Comparison of ENCODE assay signal across 8 cellular contexts in the genomic region with DNA sequence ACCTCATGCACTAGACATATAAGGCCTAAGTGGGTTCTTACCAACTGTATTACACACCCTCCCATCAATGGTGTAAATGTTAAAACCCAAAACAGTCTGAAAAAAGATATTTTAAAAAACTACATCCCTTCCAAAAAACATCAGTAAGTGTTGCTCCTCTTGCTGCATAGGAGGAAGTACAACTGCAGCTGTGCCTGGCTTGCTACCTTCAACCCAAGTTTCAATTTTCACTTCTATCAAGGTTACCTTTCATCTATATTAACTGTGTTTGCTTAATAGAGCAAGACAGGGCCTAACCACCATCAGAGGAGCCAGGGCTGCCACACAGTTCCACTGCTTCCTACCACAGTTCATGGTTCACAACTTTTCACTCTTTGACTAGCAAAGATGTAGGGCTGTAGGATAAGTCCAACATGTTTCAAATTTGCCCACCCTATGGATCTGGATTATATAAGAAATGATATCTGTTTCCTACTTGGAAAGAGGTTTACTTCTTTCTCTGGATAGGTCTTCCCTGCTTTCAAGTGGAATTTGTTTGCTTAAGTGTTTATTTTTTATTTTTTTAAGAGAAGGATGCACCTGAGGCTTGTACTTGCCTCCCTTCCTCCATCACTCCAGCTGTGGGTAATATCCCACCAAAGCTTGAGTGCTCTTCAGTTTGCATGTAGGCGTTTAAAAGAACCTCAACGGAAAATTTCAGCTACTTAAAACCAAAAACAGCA. TPM values are rescaled to one million over a fixed set of nuclear protein-coding genes. Genes with fewer than 3 reads are reported as not detected.
DNase-seq lines count a peak whose midpoint lies in the region; ATAC-seq and TF ChIP-seq lines count a peak whose summit lies in the region.

No MANE protein-coding gene starts in this region.

- H3K9me2 ChIP-seq in SU-DHL-6 (replicated peaks; ENCODE audit: insufficient read depth, low read length), result no peaks in the 10 kb centered on the region

- no peak overlapping the region for H3K4me3 ChIP-seq in SU-DHL-6 (ENCODE audit: insufficient read depth, low read length, poor library complexity, severe bottlenecking)
- H3K4me3 ChIP-seq in BE2C (ENCODE audit: low read depth, low read length), result no peak overlapping the region
- no peak overlapping the region for H3K4me3 ChIP-seq in osteoblast (ENCODE audit: insufficient read depth, low read length)
- no peak overlapping the region for H3K4me3 ChIP-seq in right cardiac atrium (ENCODE audit: low read length)

- WGBS in right cardiac atrium, result 82% methylated on average over 2 of the region's 2 CpGs

- no peaks in the 10 kb centered on the region for H4K20me1 ChIP-seq in SU-DHL-6 (ENCODE audit: low read depth, low read length)
- H4K20me1 ChIP-seq in osteoblast (ENCODE audit: insufficient read depth, low read length), result no peaks in the 10 kb centered on the region

- H3K36me3 Mint-ChIP-seq in activated naive CD4-positive, alpha-beta T cell treated with anti-CD3 and anti-CD28 coated beads, Interleukin-2, amount 10 ng/mL, durations not matched to agents 7 days and 5 days, result peaks cover 30% of the 10 kb centered on the region

- H3K79me2 ChIP-seq in SU-DHL-6 (ENCODE audit: insufficient read depth, low read length) (peaks cover 26% of the 10 kb centered on the region), osteoblast (ENCODE audit: insufficient read depth, low read length) (no peaks in the 10 kb centered on the region)

- peak overlapping the region; percentile 98 for H3K27ac ChIP-seq in SU-DHL-6 (ENCODE audit: low read depth, low read length)
- H3K27ac ChIP-seq in osteoblast (ENCODE audit: low read depth, low read length), result no peak overlapping the region
- no peak overlapping the region for H3K27ac ChIP-seq in right cardiac atrium (ENCODE audit: low read length)

- peaks cover 80% of the 10 kb centered on the region for H3K4me1 Mint-ChIP-seq in activated naive CD4-positive, alpha-beta T cell treated with anti-CD3 and anti-CD28 coated beads, Interleukin-2, amount 10 ng/mL, durations not matched to agents 7 days and 5 days

- ATAC-seq in HG02852 (IDR thresholded peaks at IDR 0.05; ENCODE audit: unreplicated experiment), result peak; percentile 83
- no peak for ATAC-seq in right cardiac atrium

- no peaks in the 10 kb centered on the region for H3K27me3 Mint-ChIP-seq in activated naive CD4-positive, alpha-beta T cell treated with anti-CD3 and anti-CD28 coated beads, Interleukin-2, amount 10 ng/mL, durations not matched to agents 7 days and 5 days

- H3K27ac Mint-ChIP-seq in activated naive CD4-positive, alpha-beta T cell treated with anti-CD3 and anti-CD28 coated beads, Interleukin-2, amount 10 ng/mL, durations not matched to agents 7 days and 5 days, result peak overlapping the region; percentile 86

- H3K9me3 ChIP-seq in SU-DHL-6 (ENCODE audit: insufficient read depth, low read length) (no peaks in the 10 kb centered on the region), BE2C (no peaks in the 10 kb centered on the region), osteoblast (ENCODE audit: low read depth, low read length) (no peaks in the 10 kb centered on the region), right cardiac atrium (ENCODE audit: control insufficient read depth, low read length) (no peaks in the 10 kb centered on the region)

- H3F3A ChIP-seq in SU-DHL-6 (ENCODE audit: insufficient read depth), result peaks cover 39% of the 10 kb centered on the region

- H3K9me3 Mint-ChIP-seq in activated naive CD4-positive, alpha-beta T cell treated with anti-CD3 and anti-CD28 coated beads, Interleukin-2, amount 10 ng/mL, durations not matched to agents 7 days and 5 days, result peaks cover 2% of the 10 kb centered on the region

- intact Hi-C loops in right cardiac atrium (cut with DNase I), result no loop called here

- no peak for TF ChIP-seq CTCF in SU-DHL-6 (IDR thresholded peaks at IDR 0.05; ENCODE audit: insufficient read depth, low read length, poor library complexity, severe bottlenecking)
- TF ChIP-seq CTCF in BE2C (IDR thresholded peaks at IDR 0.05; ENCODE audit: low read depth, low read length), result no peak
- no peak for TF ChIP-seq CTCF in osteoblast (IDR thresholded peaks at IDR 0.05; ENCODE audit: extremely low read depth, low read depth, low read length)

- H3K36me3 ChIP-seq in SU-DHL-6 (ENCODE audit: low read length), result peaks cover 31% of the 10 kb centered on the region
- H3K36me3 ChIP-seq in BE2C, result no peaks in the 10 kb centered on the region
- H3K36me3 ChIP-seq in osteoblast (ENCODE audit: insufficient read depth, low read length), result no peaks in the 10 kb centered on the region

- H3K27me3 ChIP-seq in SU-DHL-6 (ENCODE audit: low read length) (no peaks in the 10 kb centered on the region), BE2C (peaks cover 40% of the 10 kb centered on the region), osteoblast (ENCODE audit: insufficient read depth, low read length) (peaks cover 48% of the 10 kb centered on the region), right cardiac atrium (ENCODE audit: control insufficient read depth, insufficient read depth) (no peaks in the 10 kb centered on the region)

- no peaks in the 10 kb centered on the region for H3K4me1 ChIP-seq in BE2C
- H3K4me1 ChIP-seq in osteoblast (ENCODE audit: insufficient read depth, low read length), result no peaks in the 10 kb centered on the region
- H3K4me1 ChIP-seq in right cardiac atrium (ENCODE audit: control insufficient read depth, insufficient read depth, low read length), result no peaks in the 10 kb centered on the region

- H3K4me3 Mint-ChIP-seq in activated naive CD4-positive, alpha-beta T cell treated with anti-CD3 and anti-CD28 coated beads, Interleukin-2, amount 10 ng/mL, durations not matched to agents 7 days and 5 days, result peak overlapping the region; percentile 34

- peak; percentile 69 for DNase-seq in activated naive CD4-positive, alpha-beta T cell treated with anti-CD3 and anti-CD28 coated beads, Interleukin-2, amount 10 ng/mL, durations not matched to agents 7 days and 5 days
- no peak for DNase-seq in activated naive CD4-positive, alpha-beta T cell treated with Interleukin-2 at 50 U/mL for 16 hours
- DNase-seq in BE2C (no peak), ACHN (no peak), osteoblast (ENCODE audit: insufficient read length, low spot score, missing footprints) (no peak), right cardiac atrium (no peak)

- CTCF ChIA-PET in activated naive CD4-positive, alpha-beta T cell treated with anti-CD3 and anti-CD28 coated beads, Interleukin-2, amount 10 ng/mL, durations not matched to agents 7 days and 5 days (lab: Charles Lee), result interaction anchor here (1.0 to 2.9 kb wide), 2 partner anchors 14 to 17 kb away, joined by 3 to 9 read pairs; no protein-coding TSS in a partner anchor

- H2AFZ ChIP-seq in SU-DHL-6 (ENCODE audit: low read depth, low read length, severe bottlenecking) (no peak overlapping the region), osteoblast (ENCODE audit: low read length) (no peak overlapping the region)

- H3K4me2 ChIP-seq in SU-DHL-6 (ENCODE audit: low read depth, low read length, poor library complexity, severe bottlenecking), result peak overlapping the region; percentile 59
- H3K4me2 ChIP-seq in osteoblast (ENCODE audit: insufficient read depth, low read length), result no peak overlapping the region

- in situ Hi-C loops in ACHN (cut with HindIII; ENCODE audit: low pct_ligation_motif_present, low pct_unique_long_range_greater_than_20kb, low sequenced_read_pairs), result no loop called here

- peak overlapping the region; percentile 45 for H3K9ac ChIP-seq in SU-DHL-6 (ENCODE audit: low read length)

RNA-seq across cellular contexts. Expression of gene GRB7, which starts 56.7 kb away (rescaled TPM):
- not detected for polyA plus RNA-seq in BE2C (2012; ENCODE audit: insufficient read depth, insufficient read length, low read depth)
- total RNA-seq in osteoblast (under 0.01 and 0.29 TPM in 2 replicates), right cardiac atrium (1 to 10 TPM in 3 of 4 donors, under 1 TPM in 1; 0.39 to 2.7 (median 1.6) TPM)
- 0.70 TPM for polyA plus RNA-seq in right cardiac atrium
